ENCODE assay signal across 27 cellular contexts in the genomic region with DNA sequence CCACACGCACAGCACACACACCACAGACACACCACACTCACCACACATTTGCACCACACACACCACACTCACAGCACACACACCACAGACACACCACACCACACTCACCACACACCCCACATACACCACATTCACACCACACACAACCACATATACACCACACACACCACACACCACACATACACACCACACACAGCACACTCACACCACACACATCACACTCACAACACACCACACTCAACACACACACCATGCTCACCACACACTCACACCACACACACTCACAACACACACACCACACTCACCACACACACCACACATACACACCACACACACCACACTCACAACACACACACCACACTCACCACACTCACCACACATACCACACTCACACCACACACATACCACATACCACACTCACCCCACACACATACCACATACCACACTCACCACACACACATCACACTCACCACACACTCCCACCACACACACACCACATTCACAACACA.
DNase-seq lines count a peak whose midpoint lies in the region; TF ChIP-seq lines count a peak whose summit lies in the region.
"Had no signal": no experiment of that assay in that cellular context is flagged by ENCODE, and none has a peak within 500 bp of the region (broad histone marks: within the 10 kb centered on the region; RNA-seq: fewer than 3 reads in every experiment).

No MANE protein-coding gene starts in this region.

- H3K27me3 ChIP-seq in mesenchymal stem cell (ENCODE audit: control insufficient read depth in 1 of 2, insufficient read depth in 1 of 2, low read length in 2 of 2) = no peaks in the 10 kb centered on the region
- H3K27me3 ChIP-seq: BLaER1, neutrophil, vagina had no signal

- no peak overlapping the region for H3K4me3 Mint-ChIP-seq in CD14-positive monocyte
- H3K4me3 Mint-ChIP-seq: activated naive CD8-positive, alpha-beta T cell treated with anti-CD3 and anti-CD28 coated beads, Interleukin-2, amount 50 U/mL, for 24 hours; brain; WTC11 had no signal

- no peaks in the 10 kb centered on the region for H3K4me1 Mint-ChIP-seq in CD14-positive monocyte
- H3K4me1 Mint-ChIP-seq: activated naive CD8-positive, alpha-beta T cell treated with anti-CD3 and anti-CD28 coated beads, Interleukin-2, amount 50 U/mL, for 24 hours had no signal

- H3K27ac Mint-ChIP-seq in CD14-positive monocyte = no peak overlapping the region
- H3K27ac Mint-ChIP-seq: activated naive CD8-positive, alpha-beta T cell treated with anti-CD3 and anti-CD28 coated beads, Interleukin-2, amount 50 U/mL, for 24 hours; brain; WTC11 had no signal

- H3K79me1 ChIP-seq in mesenchymal stem cell (replicated peaks; ENCODE audit: low read length, poor library complexity, severe bottlenecking) = no peaks in the 10 kb centered on the region

- H3K23ac ChIP-seq in mesenchymal stem cell (ENCODE audit: low read length in 2 of 2) = no peak overlapping the region

- H3K36me3 Mint-ChIP-seq in CD14-positive monocyte = no peaks in the 10 kb centered on the region
- H3K36me3 Mint-ChIP-seq: brain, WTC11 had no signal

- no peak overlapping the region for H3K9ac ChIP-seq in mesenchymal stem cell (ENCODE audit: low read length)
- H3K9ac ChIP-seq: BLaER1 had no signal

- DNase-seq in CD14-positive monocyte (ENCODE audit: low spot score) = peak; percentile 6
- DNase-seq in RPMI7951 (ENCODE audit: low read depth) = peak; percentile 37
- DNase-seq in coronary artery (ENCODE audit: low spot score) = peak; percentile 28
- DNase-seq in mesenchymal stem cell = peak; percentile 22
- DNase-seq in SW 1271 (lab: John Stamatoyannopoulos, UW) = no peak
- DNase-seq in NCI-H2196 (lab: John Stamatoyannopoulos, UW; ENCODE audit: unreplicated experiment) = no peak
- DNase-seq in GM19238 (ENCODE audit: insufficient read length, low spot score) = no peak
- no peak for DNase-seq in DMS79 (lab: John Stamatoyannopoulos, UW)
- DNase-seq: activated CD4-positive, alpha-beta T cell treated with anti-CD3 and anti-CD28 coated beads, Interleukin-2, amount 50 U/mL, for 4 hours; activated effector memory CD4-positive, alpha-beta T cell treated with anti-CD3 and anti-CD28 coated beads, Interleukin-2, amount 50 U/mL, for 16 hours; activated naive CD8-positive, alpha-beta T cell treated with anti-CD3 and anti-CD28 coated beads, Interleukin-2, amount 50 U/mL, for 24 hours; Caco-2; glutamatergic neuron; KG1; kidney glomerular epithelial cell; NCI-H1436; NCI-H510A; OCI-M1; psoas muscle; Right ventricle myocardium superior; substantia nigra had no signal

- no peak overlapping the region for H2AK5ac ChIP-seq in mesenchymal stem cell (ENCODE audit: low read length, severe bottlenecking)

- H3K36me3 ChIP-seq in mesenchymal stem cell (ENCODE audit: control insufficient read depth in 1 of 2, insufficient read depth in 2 of 2, low read depth in 1 of 2, low read length in 2 of 2) = no peaks in the 10 kb centered on the region
- H3K36me3 ChIP-seq: BLaER1, neutrophil, vagina had no signal

- no peaks in the 10 kb centered on the region for H3K9me3 ChIP-seq in mesenchymal stem cell (ENCODE audit: control insufficient read depth, low read length)
- H3K9me3 ChIP-seq: BLaER1, Caco-2, neutrophil, psoas muscle, vagina had no signal

- H3K4me1 ChIP-seq in mesenchymal stem cell (ENCODE audit: control insufficient read depth, insufficient read depth, low read depth, low read length) = peaks cover 31% of the 10 kb centered on the region
- H3K4me1 ChIP-seq: psoas muscle had no signal

- H3K9me3 Mint-ChIP-seq in CD14-positive monocyte = no peaks in the 10 kb centered on the region

- intact Hi-C loops in CD14-positive monocyte (cut with micrococcal nuclease) = no loop called here

- peak overlapping the region; percentile 22 for H4K91ac ChIP-seq in mesenchymal stem cell (ENCODE audit: low read length)

- peak overlapping the region; percentile 27 to 64 for H3K18ac ChIP-seq in mesenchymal stem cell (ENCODE audit: low read depth in 1 of 2, low read length in 2 of 2)

- no peak overlapping the region for H2AFZ ChIP-seq in mesenchymal stem cell (ENCODE audit: low read depth, low read length)

- H3K14ac ChIP-seq in mesenchymal stem cell (ENCODE audit: low read length in 2 of 2) = peak overlapping the region in 1 of 2 experiments; percentile 66

- H3K27ac ChIP-seq in coronary artery = no peak overlapping the region
- H3K27ac ChIP-seq in mesenchymal stem cell (ENCODE audit: low read length, poor library complexity, severe bottlenecking) = no peak overlapping the region
- H3K27ac ChIP-seq: BLaER1, neutrophil, psoas muscle, vagina had no signal

- H2BK120ac ChIP-seq in mesenchymal stem cell (ENCODE audit: low read depth, low read length) = no peak overlapping the region

- no peak overlapping the region for H3K4me3 ChIP-seq in coronary artery
- H3K4me3 ChIP-seq in mesenchymal stem cell (ENCODE audit: insufficient read depth in 1 of 2, low read depth in 1 of 2, low read length in 2 of 2) = no peak overlapping the region
- H3K4me3 ChIP-seq: BLaER1, psoas muscle, skin epidermis, vagina had no signal

- peak overlapping the region; percentile 5 for H4K8ac ChIP-seq in mesenchymal stem cell (ENCODE audit: low read length)

- H3K4me2 ChIP-seq in mesenchymal stem cell (ENCODE audit: low read length, poor library complexity, severe bottlenecking) = no peak overlapping the region
- H3K4me2 ChIP-seq: BLaER1 had no signal

- H3K4ac ChIP-seq in mesenchymal stem cell (ENCODE audit: low read depth in 1 of 2, low read length in 2 of 2) = no peak overlapping the region

- H3K27me3 Mint-ChIP-seq in CD14-positive monocyte (ENCODE audit: low read depth in 3 of 3) = peaks cover 0 to 5% (median 2%) of the 10 kb centered on the region in 3 donors

- H2BK15ac ChIP-seq in mesenchymal stem cell (ENCODE audit: low read depth, poor library complexity, severe bottlenecking) = no peak overlapping the region

- 77% methylated on average over 1 of the region's 1 CpG for WGBS in mesenchymal stem cell

- peak overlapping the region; percentile 33 to 45 for H2BK12ac ChIP-seq in mesenchymal stem cell (ENCODE audit: low read length in 2 of 2)

- no peak overlapping the region for H2BK5ac ChIP-seq in mesenchymal stem cell (ENCODE audit: low read depth, low read length, poor library complexity, severe bottlenecking)

- no peak for TF ChIP-seq CTCF in CD14-positive monocyte (IDR thresholded peaks at IDR 0.05)
- TF ChIP-seq CTCF in coronary artery (IDR thresholded peaks at IDR 0.05) = no peak

Comparison
In these comparisons a context has a peak if more than half of its experiments do, and no peak if none do; other contexts are left out.
1. DNase-seq: peak in CD14-positive monocyte (single experiment), RPMI7951 (single experiment), coronary artery (single experiment) and mesenchymal stem cell (single experiment); none in SW 1271 (0 of 2), NCI-H2196 (single experiment), GM19238 (single experiment) and DMS79 (single experiment).